Comparison of ENCODE assay signal across 1 cellular context in the genomic region with DNA sequence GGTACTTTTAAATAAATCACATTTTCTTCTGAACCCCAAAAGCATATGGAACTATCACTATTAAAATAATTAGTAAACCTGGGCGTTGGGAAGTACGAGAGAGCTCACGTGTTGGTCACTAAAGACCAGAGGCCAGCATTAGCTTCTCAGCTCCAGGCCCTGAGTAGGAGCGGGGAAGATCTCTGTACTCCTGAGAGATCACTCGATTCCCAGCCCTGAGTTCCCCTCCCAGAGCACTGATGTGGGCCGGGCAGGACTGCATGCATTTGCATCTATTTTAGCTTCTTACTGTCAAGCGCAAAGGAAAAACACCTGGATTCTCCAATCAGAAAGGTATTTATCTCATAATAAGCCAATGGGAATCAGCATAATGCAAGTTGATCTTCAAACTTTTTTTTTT.
TF ChIP-seq lines count a peak whose summit lies in the region.

No MANE protein-coding gene starts in this region.

TF ChIP-seq in IMR-90, 13 proteins besides CTCF, POLR2A, EP300 and RAD21:
- TF ChIP-seq, protein P1, sequence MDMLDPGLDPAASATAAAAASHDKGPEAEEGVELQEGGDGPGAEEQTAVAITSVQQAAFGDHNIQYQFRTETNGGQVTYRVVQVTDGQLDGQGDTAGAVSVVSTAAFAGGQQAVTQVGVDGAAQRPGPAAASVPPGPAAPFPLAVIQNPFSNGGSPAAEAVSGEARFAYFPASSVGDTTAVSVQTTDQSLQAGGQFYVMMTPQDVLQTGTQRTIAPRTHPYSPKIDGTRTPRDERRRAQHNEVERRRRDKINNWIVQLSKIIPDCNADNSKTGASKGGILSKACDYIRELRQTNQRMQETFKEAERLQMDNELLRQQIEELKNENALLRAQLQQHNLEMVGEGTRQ (IDR thresholded peaks at IDR 0.05; ENCODE audit: low read depth, low read length), result no peak
- no peak for TF ChIP-seq MXI1 (IDR thresholded peaks at IDR 0.05; ENCODE audit: borderline replicate concordance, low read depth, low read length)
- no peak for TF ChIP-seq FOS (IDR thresholded peaks at IDR 0.05; ENCODE audit: low read depth, low read length)
- no peak for TF ChIP-seq CEBPB (IDR thresholded peaks at IDR 0.05; ENCODE audit: low read depth, low read length)
- no peak for TF ChIP-seq SMC3 (IDR thresholded peaks at IDR 0.05; ENCODE audit: low read depth, low read length)
- TF ChIP-seq, protein P2, sequence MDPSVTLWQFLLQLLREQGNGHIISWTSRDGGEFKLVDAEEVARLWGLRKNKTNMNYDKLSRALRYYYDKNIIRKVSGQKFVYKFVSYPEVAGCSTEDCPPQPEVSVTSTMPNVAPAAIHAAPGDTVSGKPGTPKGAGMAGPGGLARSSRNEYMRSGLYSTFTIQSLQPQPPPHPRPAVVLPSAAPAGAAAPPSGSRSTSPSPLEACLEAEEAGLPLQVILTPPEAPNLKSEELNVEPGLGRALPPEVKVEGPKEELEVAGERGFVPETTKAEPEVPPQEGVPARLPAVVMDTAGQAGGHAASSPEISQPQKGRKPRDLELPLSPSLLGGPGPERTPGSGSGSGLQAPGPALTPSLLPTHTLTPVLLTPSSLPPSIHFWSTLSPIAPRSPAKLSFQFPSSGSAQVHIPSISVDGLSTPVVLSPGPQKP (IDR thresholded peaks at IDR 0.05; ENCODE audit: borderline replicate concordance, low read depth, low read length), result no peak
- no peak for TF ChIP-seq RFX5 (IDR thresholded peaks at IDR 0.05; ENCODE audit: low read depth, low read length)
- no peak for TF ChIP-seq NFE2L2 (IDR thresholded peaks at IDR 0.05; ENCODE audit: low read depth, low read length)
- TF ChIP-seq RCOR1 (IDR thresholded peaks at IDR 0.05; ENCODE audit: insufficient replicate concordance, low read length), result no peak
